9 cellular contexts compared by ENCODE assay signal in the genomic region with DNA sequence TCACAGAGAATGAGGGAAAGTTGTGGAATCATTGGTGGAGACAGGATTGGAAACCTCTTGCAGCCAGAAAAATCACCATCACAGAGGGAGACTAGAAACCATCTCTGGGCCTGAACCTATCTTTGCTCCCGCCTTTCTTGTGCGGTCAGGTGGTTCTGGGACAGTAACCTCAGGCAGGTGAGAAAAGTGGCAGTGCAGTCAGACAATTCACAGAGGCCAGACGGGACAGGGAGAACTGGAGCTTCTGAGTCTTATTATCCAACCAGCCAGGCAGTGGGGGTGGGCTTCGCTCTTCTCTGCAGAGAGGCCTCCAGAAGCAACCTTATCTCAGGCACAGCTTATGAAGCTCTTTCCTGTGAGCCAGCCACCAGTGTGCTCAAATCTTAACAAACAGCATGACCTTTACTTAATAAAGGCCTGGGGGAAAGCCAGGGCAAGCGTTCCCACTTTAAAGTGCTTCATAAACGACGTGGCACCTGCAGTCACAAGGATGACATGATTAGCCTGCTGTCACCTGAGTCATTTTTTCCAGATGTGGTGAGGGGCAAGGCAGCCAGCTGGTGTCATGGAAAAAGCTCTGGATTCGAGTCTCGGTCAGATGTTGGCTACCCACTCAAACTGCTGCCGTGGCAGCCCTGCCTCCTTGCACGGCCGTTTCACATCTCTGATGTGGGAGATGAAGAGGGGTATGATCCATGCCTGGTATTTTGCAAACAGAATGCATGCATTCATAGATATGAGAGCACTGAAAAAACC.
DNase-seq lines count a peak whose midpoint lies in the region; ATAC-seq and TF ChIP-seq lines count a peak whose summit lies in the region.
"Had no signal": no experiment of that assay in that cellular context is flagged by ENCODE, and none has a peak within 500 bp of the region (broad histone marks: within the 10 kb centered on the region; RNA-seq: fewer than 3 reads in every experiment).

No MANE protein-coding gene starts in this region.

- DNase-seq in COLO668 (lab: John Stamatoyannopoulos, UW; ENCODE audit: unreplicated experiment), result peak; percentile 63
- DNase-seq in activated gamma-delta T cell treated with anti-CD3 and anti-CD28 coated beads, Interleukin-2, amount 50 U/mL, for 16 hours (ENCODE audit: low read depth), result peak; percentile 62
- no peak for DNase-seq in gastrocnemius medialis
- no peak for DNase-seq in NCI-H446 (lab: John Stamatoyannopoulos, UW)
- no peak for DNase-seq in GM13976 (ENCODE audit: low spot score)
- DNase-seq: NCI-H82 had no signal

- H3K9me3 ChIP-seq in OCI-LY1 (ENCODE audit: low read length), result no peaks in the 10 kb centered on the region
- no peaks in the 10 kb centered on the region for H3K9me3 ChIP-seq in gastrocnemius medialis

- H3F3A ChIP-seq in OCI-LY1 (ENCODE audit: insufficient read depth, low read length), result no peaks in the 10 kb centered on the region

- no peak for TF ChIP-seq POLR2A in gastrocnemius medialis (IDR thresholded peaks at IDR 0.05)

- no peaks in the 10 kb centered on the region for H3K27me3 ChIP-seq in OCI-LY1 (ENCODE audit: insufficient read depth, low read length)
- H3K27me3 ChIP-seq in gastrocnemius medialis, result no peaks in the 10 kb centered on the region

- H2AFZ ChIP-seq in OCI-LY1 (ENCODE audit: low read length), result no peak overlapping the region

- no peak for TF ChIP-seq CTCF in OCI-LY1 (IDR thresholded peaks at IDR 0.05; ENCODE audit: low read length)
- TF ChIP-seq CTCF in gastrocnemius medialis (IDR thresholded peaks at IDR 0.05 in 4 of 5, conservative IDR thresholded peaks at IDR 0.05 in 1 of 5), result no peak
- no peak for TF ChIP-seq CTCF in GM13976 (IDR thresholded peaks at IDR 0.05; ENCODE audit: borderline replicate concordance, control extremely low read depth, extremely low read depth, insufficient read depth, missing control alignments)

- no peaks in the 10 kb centered on the region for H3K9me2 ChIP-seq in OCI-LY1 (ENCODE audit: low read depth, low read length)

- ATAC-seq in gastrocnemius medialis, result no peak
- ATAC-seq in GM21423 (IDR thresholded peaks at IDR 0.05; ENCODE audit: unreplicated experiment), result no peak
- ATAC-seq in HG03342 (IDR thresholded peaks at IDR 0.05; ENCODE audit: unreplicated experiment), result no peak

- in situ Hi-C loops in gastrocnemius medialis (cut with MboI; ENCODE audit: low sequenced_read_pairs in 4 of 4) (no loop called here), GM13976 (cut with MboI; ENCODE audit: low sequenced_read_pairs, unreplicated experiment) (no loop called here)

- H3K9ac ChIP-seq in OCI-LY1 (ENCODE audit: low read length), result no peak overlapping the region; the same call in 1 of the 2 replicates

- peaks cover 63% of the 10 kb centered on the region for H3K4me1 ChIP-seq in OCI-LY1 (ENCODE audit: insufficient read depth, low read length, severe bottlenecking)
- H3K4me1 ChIP-seq in gastrocnemius medialis, result peaks cover 0 to 9% of the 10 kb centered on the region in 2 donors

- H3K79me2 ChIP-seq in OCI-LY1 (ENCODE audit: insufficient read depth, low read length), result no peaks in the 10 kb centered on the region

- H3K27ac ChIP-seq in OCI-LY1 (ENCODE audit: low read depth, low read length, poor library complexity, severe bottlenecking) (peak overlapping the region; percentile 68), gastrocnemius medialis (peak overlapping the region in 3 of 4 donors; percentile 38 to 66 (median 49))

- H4K20me1 ChIP-seq in OCI-LY1 (ENCODE audit: insufficient read depth, low read length), result no peaks in the 10 kb centered on the region

- intact Hi-C loops in gastrocnemius medialis (cut with DNase I; ENCODE audit: low total_unique reads), result loop anchor here (10.0 kb wide), 1 partner anchor 111 kb away; a partner anchor contains a TSS

- H3K4me2 ChIP-seq in OCI-LY1 (ENCODE audit: low read length), result peak overlapping the region; percentile 31; the same call in 1 of the 2 replicates

- H3K4me3 ChIP-seq in OCI-LY1 (ENCODE audit: low read depth, low read length, poor library complexity, severe bottlenecking), result no peak overlapping the region
- H3K4me3 ChIP-seq in gastrocnemius medialis, result no peak overlapping the region

- H3K36me3 ChIP-seq in OCI-LY1 (ENCODE audit: insufficient read depth, low read length), result no peaks in the 10 kb centered on the region
- no peaks in the 10 kb centered on the region for H3K36me3 ChIP-seq in gastrocnemius medialis

Comparison
In these comparisons a context has a peak if more than half of its experiments do, and no peak if none do; other contexts are left out.
1. DNase-seq: peak in COLO668 (single experiment) and activated gamma-delta T cell treated with anti-CD3 and anti-CD28 coated beads, Interleukin-2, amount 50 U/mL, for 16 hours (single experiment); none in gastrocnemius medialis (0 of 2), NCI-H446 (0 of 2) and GM13976 (single experiment).